In the genomic region with DNA sequence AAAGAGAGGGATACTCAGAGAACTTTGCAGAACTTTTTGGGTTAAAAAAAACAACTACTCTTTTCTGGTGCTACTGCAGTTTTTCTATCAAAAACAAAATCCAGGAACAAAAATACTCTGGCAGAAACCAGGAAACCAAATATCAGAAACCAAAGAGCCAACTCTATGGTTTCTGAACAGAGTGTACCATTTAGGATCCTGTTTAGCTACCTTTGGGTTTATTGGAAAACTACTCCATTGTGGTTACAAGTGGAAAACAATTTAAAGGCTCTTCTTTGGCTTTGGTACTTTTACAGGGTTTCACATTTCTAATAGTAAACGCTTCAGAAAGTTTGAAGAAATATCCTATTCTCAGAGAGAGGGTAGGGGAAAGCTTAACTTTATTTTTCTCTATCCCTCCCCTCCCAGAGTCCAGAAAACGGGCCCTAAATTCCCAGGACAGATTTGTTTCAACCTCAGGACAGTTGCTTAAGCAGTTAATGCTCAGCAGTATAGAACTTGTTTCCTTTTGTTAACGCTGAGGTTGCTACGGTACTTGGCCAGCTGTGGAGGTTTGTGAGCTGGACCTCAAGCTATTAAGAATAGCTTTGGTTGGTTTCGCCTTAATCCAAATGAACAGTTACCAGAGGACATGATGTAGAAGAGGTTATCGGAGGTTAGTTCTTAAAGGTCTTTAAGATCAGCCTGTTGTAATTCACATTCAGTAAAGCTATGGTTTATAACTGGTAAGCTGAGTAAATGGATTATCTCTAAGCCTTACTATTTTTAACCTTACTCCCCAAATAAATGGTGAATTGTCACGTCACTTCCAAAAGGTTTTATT, we compare ENCODE assay signal across 9 cellular contexts. TPM values are rescaled to one million over a fixed set of nuclear protein-coding genes. Genes with fewer than 3 reads are reported as not detected.
A peak's percentile ranks its signal among the peaks of the same experiment; 100 is the strongest.
DNase-seq lines count a peak whose midpoint lies in the region; ATAC-seq and TF ChIP-seq lines count a peak whose summit lies in the region.
"Had no signal": no experiment of that assay in that cellular context is flagged by ENCODE, and none has a peak within 500 bp of the region (broad histone marks: within the 10 kb centered on the region; RNA-seq: fewer than 3 reads in every experiment).

No MANE protein-coding gene starts in this region.

- TF ChIP-seq CTCF in heart left ventricle (IDR thresholded peaks at IDR 0.05) = no peak

- H3K27me3 Mint-ChIP-seq in activated naive CD8-positive, alpha-beta T cell treated with anti-CD3 and anti-CD28 coated beads, Interleukin-2, amount 50 U/mL, for 24 hours = no peaks in the 10 kb centered on the region

- H3K27me3 ChIP-seq in HAP-1 (ENCODE audit: low read depth) = no peaks in the 10 kb centered on the region
- no peaks in the 10 kb centered on the region for H3K27me3 ChIP-seq in adipocyte (replicated peaks; ENCODE audit: control insufficient read depth, insufficient read depth, low read length)
- no peaks in the 10 kb centered on the region for H3K27me3 ChIP-seq in heart left ventricle

- H3K9ac ChIP-seq in adipocyte (ENCODE audit: low read length) = peak overlapping the region; percentile 55

- DNase-seq in HAP-1 (ENCODE audit: low spot score in 2 of 2) = peak; percentile 33 to 68
- no peak for DNase-seq in adipocyte (ENCODE audit: low read depth)
- no peak for DNase-seq in heart left ventricle
- no peak for DNase-seq in sciatic nerve (ENCODE audit: low spot score)
- no peak for DNase-seq in occipital lobe (lab: John Stamatoyannopoulos, UW)
- DNase-seq in stimulated activated CD4-positive, alpha-beta T cell treated with anti-CD3 and anti-CD28 coated beads, Interleukin-4, amount 100 ng/mL, for 1 hour = no peak
- DNase-seq in activated naive CD8-positive, alpha-beta T cell treated with anti-CD3 and anti-CD28 coated beads, Interleukin-2, amount 50 U/mL, for 24 hours = no peak
- DNase-seq: posterior cingulate gyrus had no signal

- H3K4me1 ChIP-seq in HAP-1 (peaks cover 52% of the 10 kb centered on the region), adipocyte (ENCODE audit: control insufficient read depth, insufficient read depth, low read length) (peaks cover 62% of the 10 kb centered on the region), heart left ventricle (peaks cover 13 to 88% (median 71%) of the 10 kb centered on the region in 12 donors)

- peak overlapping the region; percentile 8 to 73 (median 39) for H3K27ac ChIP-seq in heart left ventricle

- peaks cover 21% of the 10 kb centered on the region for H3K4me1 Mint-ChIP-seq in activated naive CD8-positive, alpha-beta T cell treated with anti-CD3 and anti-CD28 coated beads, Interleukin-2, amount 50 U/mL, for 24 hours

- ATAC-seq in heart left ventricle (peak; percentile 12 to 70 (median 48)), sciatic nerve (peak; percentile 28), HG03460 (IDR thresholded peaks at IDR 0.05; ENCODE audit: unreplicated experiment) (no peak)
- no peak for ATAC-seq in activated naive CD8-positive, alpha-beta T cell treated with anti-CD3 and anti-CD28 coated beads, Interleukin-2, amount 50 U/mL, for 24 hours

- TF ChIP-seq POLR2A in heart left ventricle (IDR thresholded peaks at IDR 0.05) = no peak

- H3K9me3 ChIP-seq in HAP-1 (no peaks in the 10 kb centered on the region; the same call in 1 of the 2 replicates), adipocyte (ENCODE audit: control insufficient read depth, low read length) (peaks cover 4% of the 10 kb centered on the region), heart left ventricle (peaks cover 0 to 15% (median 6%) of the 10 kb centered on the region in 12 donors)

- no peak overlapping the region for H3K4me3 ChIP-seq in HAP-1
- H3K4me3 ChIP-seq in adipocyte (ENCODE audit: low read length) = peak overlapping the region; percentile 48
- H3K4me3 ChIP-seq in heart left ventricle = no peak overlapping the region

- peaks cover 4% of the 10 kb centered on the region for H3K36me3 Mint-ChIP-seq in activated naive CD8-positive, alpha-beta T cell treated with anti-CD3 and anti-CD28 coated beads, Interleukin-2, amount 50 U/mL, for 24 hours (ENCODE audit: low read depth)

- intact Hi-C loops in heart left ventricle (cut with DNase I) = loop anchor here in 3 of 10 donors (2.0 to 5.0 kb wide), 3 partner anchors 14 to 46 kb away; partner anchors contain the start of gene FOXO3 (in 1 of the 3)
- intact Hi-C loops in sciatic nerve (cut with DNase I) = no loop called here

- no peak overlapping the region for H3K27ac Mint-ChIP-seq in activated naive CD8-positive, alpha-beta T cell treated with anti-CD3 and anti-CD28 coated beads, Interleukin-2, amount 50 U/mL, for 24 hours

- H3K36me3 ChIP-seq in HAP-1 (replicated peaks) (no peaks in the 10 kb centered on the region), adipocyte (ENCODE audit: control insufficient read depth, insufficient read depth, low read length, severe bottlenecking) (no peaks in the 10 kb centered on the region), heart left ventricle (no peaks in the 10 kb centered on the region)

- in situ Hi-C loops in HAP-1 (cut with MboI; ENCODE audit: low sequenced_read_pairs) = no loop called here

- no peak overlapping the region for H3K4me3 Mint-ChIP-seq in activated naive CD8-positive, alpha-beta T cell treated with anti-CD3 and anti-CD28 coated beads, Interleukin-2, amount 50 U/mL, for 24 hours

- WGBS in heart left ventricle, 4 donors = 44 to 55% (median 47%) methylated on average over 7 of the region's 7 CpGs

- peaks cover 14% of the 10 kb centered on the region for H3K9me3 Mint-ChIP-seq in activated naive CD8-positive, alpha-beta T cell treated with anti-CD3 and anti-CD28 coated beads, Interleukin-2, amount 50 U/mL, for 24 hours

RNA-seq across cellular contexts. Expression of gene FOXO3, which starts 47.9 kb away (rescaled TPM):
- total RNA-seq in heart left ventricle (10 to 100 TPM; 26.8 to 87.9 (median 38.7) TPM), sciatic nerve (79.1 TPM), occipital lobe (56.0 TPM)
- 10 to 100 TPM; 11.6 to 39.1 TPM for polyA plus RNA-seq in heart left ventricle

Comparison
In these comparisons a context has a peak if more than half of its experiments do, and no peak if none do; other contexts are left out.
1. DNase-seq: peak in HAP-1 (2 of 2); none in adipocyte (single experiment), heart left ventricle (0 of 5), sciatic nerve (single experiment), occipital lobe (single experiment), stimulated activated CD4-positive, alpha-beta T cell treated with anti-CD3 and anti-CD28 coated beads, Interleukin-4, amount 100 ng/mL, for 1 hour (single experiment) and activated naive CD8-positive, alpha-beta T cell treated with anti-CD3 and anti-CD28 coated beads, Interleukin-2, amount 50 U/mL, for 24 hours (single experiment).
2. ATAC-seq: peak in heart left ventricle (4 of 4) and sciatic nerve (single experiment); none in HG03460 (single experiment) and activated naive CD8-positive, alpha-beta T cell treated with anti-CD3 and anti-CD28 coated beads, Interleukin-2, amount 50 U/mL, for 24 hours (single experiment).